In the genomic region with DNA sequence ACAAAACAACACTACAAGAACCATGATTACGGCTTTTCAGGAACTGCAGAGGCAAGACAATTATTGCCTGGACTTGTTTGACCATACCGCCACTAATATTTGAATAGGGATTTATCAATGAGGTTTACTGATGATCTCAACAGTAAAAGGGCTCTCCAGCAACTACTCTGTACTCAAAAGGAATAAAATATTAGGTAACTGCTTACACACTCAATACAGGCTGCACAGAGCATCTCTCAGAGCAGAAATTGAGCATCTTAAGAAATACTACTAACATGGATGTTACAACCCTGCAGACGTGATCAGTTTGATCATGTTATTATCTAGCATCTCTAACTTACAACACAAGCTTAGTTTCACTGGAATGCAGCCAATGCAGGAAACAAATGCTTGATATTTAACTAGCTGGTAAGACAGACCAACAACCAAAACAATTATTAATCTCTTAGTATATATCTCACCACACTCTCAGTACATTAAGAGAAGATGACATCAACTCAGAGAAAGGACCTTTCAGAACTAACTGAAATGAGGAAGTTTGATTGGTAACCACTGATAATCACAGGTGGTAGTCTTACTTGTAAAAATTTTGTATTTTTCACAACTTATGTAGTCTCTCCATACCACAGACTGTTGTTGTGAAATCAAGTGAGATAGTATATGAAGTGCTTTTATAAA, we compare ENCODE assay signal across 1 cellular context.
TF ChIP-seq lines count a peak whose summit lies in the region.

No MANE protein-coding gene starts in this region.

TF ChIP-seq in WTC11, 78 proteins besides CTCF, POLR2A, EP300 and RAD21 (continued from another document):
- TF ChIP-seq, protein P1, sequence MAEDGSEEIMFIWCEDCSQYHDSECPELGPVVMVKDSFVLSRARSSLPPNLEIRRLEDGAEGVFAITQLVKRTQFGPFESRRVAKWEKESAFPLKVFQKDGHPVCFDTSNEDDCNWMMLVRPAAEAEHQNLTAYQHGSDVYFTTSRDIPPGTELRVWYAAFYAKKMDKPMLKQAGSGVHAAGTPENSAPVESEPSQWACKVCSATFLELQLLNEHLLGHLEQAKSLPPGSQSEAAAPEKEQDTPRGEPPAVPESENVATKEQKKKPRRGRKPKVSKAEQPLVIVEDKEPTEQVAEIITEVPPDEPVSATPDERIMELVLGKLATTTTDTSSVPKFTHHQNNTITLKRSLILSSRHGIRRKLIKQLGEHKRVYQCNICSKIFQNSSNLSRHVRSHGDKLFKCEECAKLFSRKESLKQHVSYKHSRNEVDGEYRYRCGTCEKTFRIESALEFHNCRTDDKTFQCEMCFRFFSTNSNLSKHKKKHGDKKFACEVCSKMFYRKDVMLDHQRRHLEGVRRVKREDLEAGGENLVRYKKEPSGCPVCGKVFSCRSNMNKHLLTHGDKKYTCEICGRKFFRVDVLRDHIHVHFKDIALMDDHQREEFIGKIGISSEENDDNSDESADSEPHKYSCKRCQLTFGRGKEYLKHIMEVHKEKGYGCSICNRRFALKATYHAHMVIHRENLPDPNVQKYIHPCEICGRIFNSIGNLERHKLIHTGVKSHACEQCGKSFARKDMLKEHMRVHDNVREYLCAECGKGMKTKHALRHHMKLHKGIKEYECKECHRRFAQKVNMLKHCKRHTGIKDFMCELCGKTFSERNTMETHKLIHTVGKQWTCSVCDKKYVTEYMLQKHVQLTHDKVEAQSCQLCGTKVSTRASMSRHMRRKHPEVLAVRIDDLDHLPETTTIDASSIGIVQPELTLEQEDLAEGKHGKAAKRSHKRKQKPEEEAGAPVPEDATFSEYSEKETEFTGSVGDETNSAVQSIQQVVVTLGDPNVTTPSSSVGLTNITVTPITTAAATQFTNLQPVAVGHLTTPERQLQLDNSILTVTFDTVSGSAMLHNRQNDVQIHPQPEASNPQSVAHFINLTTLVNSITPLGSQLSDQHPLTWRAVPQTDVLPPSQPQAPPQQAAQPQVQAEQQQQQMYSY (CRISPR knock-in tag; IDR thresholded peaks at IDR 0.05), result no peak
- TF ChIP-seq NFYB (CRISPR knock-in tag; conservative IDR thresholded peaks at IDR 0.05; ENCODE audit: low read depth), result no peak
- TF ChIP-seq, protein P2, sequence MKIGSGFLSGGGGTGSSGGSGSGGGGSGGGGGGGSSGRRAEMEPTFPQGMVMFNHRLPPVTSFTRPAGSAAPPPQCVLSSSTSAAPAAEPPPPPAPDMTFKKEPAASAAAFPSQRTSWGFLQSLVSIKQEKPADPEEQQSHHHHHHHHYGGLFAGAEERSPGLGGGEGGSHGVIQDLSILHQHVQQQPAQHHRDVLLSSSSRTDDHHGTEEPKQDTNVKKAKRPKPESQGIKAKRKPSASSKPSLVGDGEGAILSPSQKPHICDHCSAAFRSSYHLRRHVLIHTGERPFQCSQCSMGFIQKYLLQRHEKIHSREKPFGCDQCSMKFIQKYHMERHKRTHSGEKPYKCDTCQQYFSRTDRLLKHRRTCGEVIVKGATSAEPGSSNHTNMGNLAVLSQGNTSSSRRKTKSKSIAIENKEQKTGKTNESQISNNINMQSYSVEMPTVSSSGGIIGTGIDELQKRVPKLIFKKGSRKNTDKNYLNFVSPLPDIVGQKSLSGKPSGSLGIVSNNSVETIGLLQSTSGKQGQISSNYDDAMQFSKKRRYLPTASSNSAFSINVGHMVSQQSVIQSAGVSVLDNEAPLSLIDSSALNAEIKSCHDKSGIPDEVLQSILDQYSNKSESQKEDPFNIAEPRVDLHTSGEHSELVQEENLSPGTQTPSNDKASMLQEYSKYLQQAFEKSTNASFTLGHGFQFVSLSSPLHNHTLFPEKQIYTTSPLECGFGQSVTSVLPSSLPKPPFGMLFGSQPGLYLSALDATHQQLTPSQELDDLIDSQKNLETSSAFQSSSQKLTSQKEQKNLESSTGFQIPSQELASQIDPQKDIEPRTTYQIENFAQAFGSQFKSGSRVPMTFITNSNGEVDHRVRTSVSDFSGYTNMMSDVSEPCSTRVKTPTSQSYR (CRISPR knock-in tag; IDR thresholded peaks at IDR 0.05), result no peak
